15 cellular contexts compared by ENCODE assay signal in genomic region chr6:37056439-37057127, GRCh38. TPM values are rescaled to one million over a fixed set of nuclear protein-coding genes. Genes with fewer than 3 reads are reported as not detected.
A peak's percentile ranks its signal among the peaks of the same experiment; 100 is the strongest.
DNase-seq lines count a peak whose midpoint lies in the region; ATAC-seq and TF ChIP-seq lines count a peak whose summit lies in the region.
"Had no signal": no experiment of that assay in that cellular context is flagged by ENCODE, and none has a peak within 500 bp of the region (broad histone marks: within the 10 kb centered on the region; RNA-seq: fewer than 3 reads in every experiment).

No MANE protein-coding gene starts in this region.

- CTCF ChIA-PET in HCT116 (lab: Charles Lee) (interaction anchor here (0.8 to 4.8 kb wide), 4 partner anchors 9 to 153 kb away, joined by 3 to 31 read pairs (median 3); partner anchors contain the start of gene PIM1), Panc1 (lab: Charles Lee) (interaction anchor here (0.6 kb wide), 1 partner anchor 86 kb away, joined by 3 read pairs; no protein-coding TSS in a partner anchor)

- H3K27me3 ChIP-seq in HCT116 (ENCODE audit: insufficient read depth, low read length) (no peaks in the 10 kb centered on the region), Panc1 (ENCODE audit: control insufficient read depth, insufficient read depth, low read length) (no peaks in the 10 kb centered on the region), Peyer's patch (no peaks in the 10 kb centered on the region)

- in situ Hi-C loops in Panc1 (cut with HindIII; ENCODE audit: low pct_unique_long_range_greater_than_20kb, low sequenced_read_pairs), result no loop called here

- RAD21 ChIA-PET in HCT116 (lab: Charles Lee; ENCODE audit: low non-redundant PET in 1 of 2, low total read pairs in 2 of 2, uncharacterized antibody in 2 of 2, unreplicated experiment in 2 of 2), result interaction anchor here (1.0 to 1.6 kb wide), 2 partner anchors 115 to 154 kb away, joined by 5 read pairs; no protein-coding TSS in a partner anchor

- BruUV-seq in HCT116 (replicated peaks; lab: Mats Ljungman, UMichigan), result no TSS peak
- no TSS peak for BruUV-seq in Panc1 (replicated peaks; lab: Mats Ljungman, UMichigan)

- no peak for TF ChIP-seq POLR2A in HCT116 (IDR thresholded peaks at IDR 0.05; ENCODE audit: borderline replicate concordance, extremely low read depth, insufficient read depth, insufficient read length)
- TF ChIP-seq POLR2A in Peyer's patch (IDR thresholded peaks at IDR 0.05), result no peak

- peak; percentile 41 for ATAC-seq in HCT116
- ATAC-seq in Panc1, result peak; percentile 48
- ATAC-seq in GM21825 (IDR thresholded peaks at IDR 0.05; ENCODE audit: unreplicated experiment), result no peak
- ATAC-seq: T-helper 17 cell had no signal

- no peaks in the 10 kb centered on the region for H3K9me2 ChIP-seq in HCT116 (ENCODE audit: insufficient read depth)

- H3K4me2 ChIP-seq in HCT116 (ENCODE audit: low read length), result peak overlapping the region; percentile 71

- POLR2A ChIA-PET in HCT116 (lab: Charles Lee) (interaction anchor here (0.6 to 5.2 kb wide), 3 partner anchors 30 to 115 kb away, joined by 3 to 24 read pairs (median 3); partner anchors contain the start of gene PIM1), Panc1 (lab: Charles Lee) (interaction anchor here (0.5 to 1.0 kb wide), 2 partner anchors 119 to 205 kb away, joined by 3 read pairs; no protein-coding TSS in a partner anchor)

- intact Hi-C loops in HCT116 (cut with micrococcal nuclease) (no loop called here), Panc1 (cut with micrococcal nuclease; ENCODE audit: unreplicated experiment) (loop anchor here (5.0 kb wide), 1 partner anchor 71 kb away; no protein-coding TSS in a partner anchor)

- H2AFZ ChIP-seq in HCT116 (ENCODE audit: low read depth, low read length, poor library complexity, severe bottlenecking), result peak overlapping the region; percentile 56

- H3K4me1 ChIP-seq in HCT116 (ENCODE audit: control insufficient read depth in 1 of 2, insufficient read depth in 2 of 2, low read length in 2 of 2) (peaks cover 32 to 65% of the 10 kb centered on the region in 2 experiments), Panc1 (ENCODE audit: control insufficient read depth, insufficient read depth, low read length) (peaks cover 49% of the 10 kb centered on the region), Peyer's patch (peaks cover 3 to 25% (median 7%) of the 10 kb centered on the region in 4 donors)

- no peak for TF ChIP-seq CTCF in HCT116 (IDR thresholded peaks at IDR 0.05 in 2 of 3, conservative IDR thresholded peaks at IDR 0.05 in 1 of 3; ENCODE audit: borderline replicate concordance in 1 of 3, insufficient read depth in 1 of 3, low read depth in 2 of 3, low read length in 2 of 3)
- no peak for TF ChIP-seq CTCF in Panc1 (IDR thresholded peaks at IDR 0.05)
- no peak for TF ChIP-seq CTCF in Peyer's patch (IDR thresholded peaks at IDR 0.05)

- H4K20me1 ChIP-seq in HCT116 (ENCODE audit: insufficient read depth), result no peaks in the 10 kb centered on the region

- H3K36me3 ChIP-seq in HCT116 (ENCODE audit: control insufficient read depth in 1 of 2, insufficient read depth in 2 of 2, low read length in 2 of 2) (no peaks in the 10 kb centered on the region), Panc1 (ENCODE audit: control insufficient read depth, insufficient read depth, low read length) (no peaks in the 10 kb centered on the region), Peyer's patch (no peaks in the 10 kb centered on the region)

- H3K9ac ChIP-seq in HCT116 (ENCODE audit: low read length), result peak overlapping the region; percentile 45

- H3K4me3 ChIP-seq in HCT116 (replicated peaks in 1 of 2; ENCODE audit: low read depth in 1 of 2, low read length in 2 of 2), result peak overlapping the region in 1 of 2 experiments; percentile 23; a peak in 2 of 4 replicates
- no peak overlapping the region for H3K4me3 ChIP-seq in Panc1 (ENCODE audit: low read depth in 2 of 2, low read length in 2 of 2)
- no peak overlapping the region for H3K4me3 ChIP-seq in skin epidermis
- H3K4me3 ChIP-seq in Peyer's patch, result no peak overlapping the region

- H3K9me3 ChIP-seq in HCT116 (ENCODE audit: control insufficient read depth in 1 of 2, insufficient read depth in 1 of 2, low read depth in 1 of 2, low read length in 2 of 2) (no peaks in the 10 kb centered on the region), Panc1 (ENCODE audit: control insufficient read depth, insufficient read depth, low read depth, low read length) (no peaks in the 10 kb centered on the region), Peyer's patch (no peaks in the 10 kb centered on the region)

- DNase-seq in HCT116 (ENCODE audit: low read depth, low spot score) (peak; percentile 31), Panc1 (ENCODE audit: low read depth, low spot score) (no peak), fibroblast of peridontal ligament (ENCODE audit: extremely low read depth) (peak; percentile 14), NCI-H1105 treated with DMSO at 0.1 percent for 48 hours (lab: John Stamatoyannopoulos, UW) (no peak), Peyer's patch (no peak), ecto neural progenitor cell (ENCODE audit: low spot score) (no peak)
- DNase-seq: activated CD4-positive, alpha-beta T cell treated with anti-CD3 and anti-CD28 coated beads for 4 hours; CD4-positive, alpha-beta T cell; effector memory CD4-positive, alpha-beta T cell; GOT3; head of caudate nucleus; NCI-H1048; T-helper 17 cell had no signal

- TF ChIP-seq RAD21 in HCT116 (IDR thresholded peaks at IDR 0.05; ENCODE audit: low read depth), result no peak

- H3K79me2 ChIP-seq in HCT116 (ENCODE audit: insufficient read depth, low read length), result no peaks in the 10 kb centered on the region

- H3K27ac ChIP-seq in HCT116 (ENCODE audit: low read depth, low read length), result no peak overlapping the region
- peak overlapping the region; percentile 93 for H3K27ac ChIP-seq in Panc1 (ENCODE audit: low read length)
- H3K27ac ChIP-seq in skin epidermis, result peak overlapping the region in 20 of 21 experiments; percentile 61 to 98 (median 82)
- no peak overlapping the region for H3K27ac ChIP-seq in Peyer's patch

TF ChIP-seq in HCT116, 20 proteins besides CTCF, POLR2A, EP300 and RAD21:
- 0 out of 2 replicates have a peak, but pooled peaks have one; percentile 32 for TF ChIP-seq POLR2AphosphoS5 (IDR thresholded peaks at IDR 0.05; ENCODE audit: low read depth, low read length)
- no peak for TF ChIP-seq JUND (IDR thresholded peaks at IDR 0.05)
- no peak for TF ChIP-seq ELF1 (IDR thresholded peaks at IDR 0.05; ENCODE audit: borderline replicate concordance, low read depth)
- TF ChIP-seq EZH2phosphoT487 (IDR thresholded peaks at IDR 0.05; ENCODE audit: borderline replicate concordance), result no peak

RNA-seq across cellular contexts. Expression of gene FGD2, which starts 51.1 kb away (rescaled TPM):
- total RNA-seq in HCT116 (2021; ENCODE audit: unreplicated experiment) (0.10 TPM), Panc1 (2021; ENCODE audit: unreplicated experiment) (0.10 TPM), Peyer's patch (100 to 1,000 TPM in 1 of 4 donors, 10 to 100 TPM in 2, 1 to 10 TPM in 1; 2.5 to 292 (median 34.9) TPM)
- 0.22 and 0.41 TPM in 2 replicates for polyA plus RNA-seq in HCT116 (2012)
- 0.16 TPM for polyA plus RNA-seq in Panc1 (2012; ENCODE audit: insufficient read length)

Comparison
In these comparisons a context has a peak if more than half of its experiments do, and no peak if none do; other contexts are left out.
1. DNase-seq: peak in HCT116 (single experiment) and fibroblast of peridontal ligament (single experiment); none in Panc1 (single experiment), NCI-H1105 treated with DMSO at 0.1 percent for 48 hours (single experiment), Peyer's patch (0 of 3) and ecto neural progenitor cell (single experiment).
2. H3K27ac ChIP-seq: peak in Panc1 (single experiment) and skin epidermis (20 of 21); none in HCT116 (single experiment) and Peyer's patch (0 of 4).